Comparison of ENCODE assay signal across 1 cellular context in the genomic region with DNA sequence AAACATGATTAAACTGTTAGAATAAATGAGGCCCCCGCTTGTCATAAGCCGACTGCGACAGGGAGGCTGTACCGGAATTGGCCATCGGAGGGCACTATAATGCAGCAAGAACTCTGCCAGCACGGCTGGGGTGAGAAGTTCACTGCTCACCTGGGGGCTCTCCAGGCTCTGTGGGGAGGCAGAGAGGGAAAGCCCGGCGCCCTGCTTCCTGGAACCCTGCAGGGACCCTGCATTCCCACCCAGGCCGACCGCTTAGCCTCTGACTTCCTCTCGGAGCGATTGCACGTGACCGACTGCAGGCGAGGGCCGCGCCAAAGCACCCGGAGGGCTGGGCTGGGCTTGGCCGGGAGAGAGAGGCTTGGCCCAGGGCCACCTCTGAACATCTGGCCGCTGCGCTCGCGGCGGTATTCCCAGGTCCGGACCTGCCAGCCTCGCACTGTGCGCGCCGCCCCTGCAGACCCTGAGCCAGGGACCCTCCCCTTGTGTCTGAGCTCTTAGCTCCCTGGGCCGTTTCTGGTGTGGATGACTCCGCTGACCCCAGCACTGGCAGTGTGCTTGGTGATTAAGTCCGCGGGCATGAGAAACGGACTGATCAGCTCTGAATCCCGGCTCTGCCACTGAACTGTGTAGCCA.
TF ChIP-seq lines count a peak whose summit lies in the region.

No MANE protein-coding gene starts in this region.

TF ChIP-seq in GM12878, 131 proteins besides CTCF, POLR2A, EP300 and RAD21 (continued from another document):
- TF ChIP-seq IRF4 (IDR thresholded peaks at IDR 0.05; ENCODE audit: low read depth, low read length) (0 out of 2 replicates have a peak, but pooled peaks have one; percentile 25), KAT2A (conservative IDR thresholded peaks at IDR 0.05; ENCODE audit: control insufficient read depth, low read depth, low read length) (no peak), BHLHE40 (IDR thresholded peaks at IDR 0.05; ENCODE audit: borderline replicate concordance in 1 of 2, low read depth in 2 of 2, low read length in 1 of 2) (peak; percentile 86 to 96), POLR2AphosphoS2 (IDR thresholded peaks at IDR 0.05; ENCODE audit: low read depth, low read length) (no peak), NBN (IDR thresholded peaks at IDR 0.05) (peak; percentile 51; the same call in 1 of the 2 replicates), SMARCA5 (IDR thresholded peaks at IDR 0.05) (peak; percentile 79; the same call in 1 of the 2 replicates), ZNF207 (IDR thresholded peaks at IDR 0.05; ENCODE audit: borderline replicate concordance) (0 out of 2 replicates have a peak, but pooled peaks have one; percentile 27), IKZF2 (IDR thresholded peaks at IDR 0.05) (0 out of 4 replicates have a peak, but pooled peaks of 1 of the 2 experiments have one; percentile 22), PML (IDR thresholded peaks at IDR 0.05; ENCODE audit: low read length) (no peak), NRF1 (conservative IDR thresholded peaks at IDR 0.05; ENCODE audit: low read depth, low read length) (no peak), CHD2 (IDR thresholded peaks at IDR 0.05; ENCODE audit: borderline replicate concordance, low read depth, low read length) (no peak), LARP7 (IDR thresholded peaks at IDR 0.05) (0 out of 2 replicates have a peak, but pooled peaks have one; percentile 55), MYC (IDR thresholded peaks at IDR 0.05; ENCODE audit: insufficient read depth, insufficient read length, insufficient replicate concordance, low read length, severe bottlenecking) (no peak), SUZ12 (IDR thresholded peaks at IDR 0.05; ENCODE audit: unreplicated experiment) (no peak), RB1 (IDR thresholded peaks at IDR 0.05; ENCODE audit: borderline replicate concordance) (peak; percentile 43; the same call in 1 of the 2 replicates), HDAC6 (IDR thresholded peaks at IDR 0.05; ENCODE audit: unreplicated experiment) (no peak), ATF7 (IDR thresholded peaks at IDR 0.05; ENCODE audit: low read depth) (no peak), TCF7 (IDR thresholded peaks at IDR 0.05; ENCODE audit: borderline replicate concordance) (no peak), SPI1 (IDR thresholded peaks at IDR 0.05; ENCODE audit: borderline replicate concordance, insufficient read depth, low read depth, low read length) (peak; percentile 33; the same call in 1 of the 2 replicates), SUPT20H (IDR thresholded peaks at IDR 0.05; ENCODE audit: borderline replicate concordance, control insufficient read depth, low read depth, low read length) (no peak), CHD1 (IDR thresholded peaks at IDR 0.05; ENCODE audit: low read depth, low read length) (no peak), POLR2AphosphoS5 (IDR thresholded peaks at IDR 0.05; ENCODE audit: low read length) (no peak), SMC3 (IDR thresholded peaks at IDR 0.05; ENCODE audit: borderline replicate concordance, low read length) (peak; percentile 78), ESRRA (IDR thresholded peaks at IDR 0.05; ENCODE audit: low read length) (no peak), RUNX3 (IDR thresholded peaks at IDR 0.05; ENCODE audit: low read length) (no peak), DPF2 (IDR thresholded peaks at IDR 0.05) (0 out of 2 replicates have a peak, but pooled peaks have one; percentile 37)
- TF ChIP-seq, protein P1, sequence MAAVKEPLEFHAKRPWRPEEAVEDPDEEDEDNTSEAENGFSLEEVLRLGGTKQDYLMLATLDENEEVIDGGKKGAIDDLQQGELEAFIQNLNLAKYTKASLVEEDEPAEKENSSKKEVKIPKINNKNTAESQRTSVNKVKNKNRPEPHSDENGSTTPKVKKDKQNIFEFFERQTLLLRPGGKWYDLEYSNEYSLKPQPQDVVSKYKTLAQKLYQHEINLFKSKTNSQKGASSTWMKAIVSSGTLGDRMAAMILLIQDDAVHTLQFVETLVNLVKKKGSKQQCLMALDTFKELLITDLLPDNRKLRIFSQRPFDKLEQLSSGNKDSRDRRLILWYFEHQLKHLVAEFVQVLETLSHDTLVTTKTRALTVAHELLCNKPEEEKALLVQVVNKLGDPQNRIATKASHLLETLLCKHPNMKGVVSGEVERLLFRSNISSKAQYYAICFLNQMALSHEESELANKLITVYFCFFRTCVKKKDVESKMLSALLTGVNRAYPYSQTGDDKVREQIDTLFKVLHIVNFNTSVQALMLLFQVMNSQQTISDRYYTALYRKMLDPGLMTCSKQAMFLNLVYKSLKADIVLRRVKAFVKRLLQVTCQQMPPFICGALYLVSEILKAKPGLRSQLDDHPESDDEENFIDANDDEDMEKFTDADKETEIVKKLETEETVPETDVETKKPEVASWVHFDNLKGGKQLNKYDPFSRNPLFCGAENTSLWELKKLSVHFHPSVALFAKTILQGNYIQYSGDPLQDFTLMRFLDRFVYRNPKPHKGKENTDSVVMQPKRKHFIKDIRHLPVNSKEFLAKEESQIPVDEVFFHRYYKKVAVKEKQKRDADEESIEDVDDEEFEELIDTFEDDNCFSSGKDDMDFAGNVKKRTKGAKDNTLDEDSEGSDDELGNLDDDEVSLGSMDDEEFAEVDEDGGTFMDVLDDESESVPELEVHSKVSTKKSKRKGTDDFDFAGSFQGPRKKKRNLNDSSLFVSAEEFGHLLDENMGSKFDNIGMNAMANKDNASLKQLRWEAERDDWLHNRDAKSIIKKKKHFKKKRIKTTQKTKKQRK (IDR thresholded peaks at IDR 0.05; ENCODE audit: low read depth, low read length) = no peak
- TF ChIP-seq, protein P2, sequence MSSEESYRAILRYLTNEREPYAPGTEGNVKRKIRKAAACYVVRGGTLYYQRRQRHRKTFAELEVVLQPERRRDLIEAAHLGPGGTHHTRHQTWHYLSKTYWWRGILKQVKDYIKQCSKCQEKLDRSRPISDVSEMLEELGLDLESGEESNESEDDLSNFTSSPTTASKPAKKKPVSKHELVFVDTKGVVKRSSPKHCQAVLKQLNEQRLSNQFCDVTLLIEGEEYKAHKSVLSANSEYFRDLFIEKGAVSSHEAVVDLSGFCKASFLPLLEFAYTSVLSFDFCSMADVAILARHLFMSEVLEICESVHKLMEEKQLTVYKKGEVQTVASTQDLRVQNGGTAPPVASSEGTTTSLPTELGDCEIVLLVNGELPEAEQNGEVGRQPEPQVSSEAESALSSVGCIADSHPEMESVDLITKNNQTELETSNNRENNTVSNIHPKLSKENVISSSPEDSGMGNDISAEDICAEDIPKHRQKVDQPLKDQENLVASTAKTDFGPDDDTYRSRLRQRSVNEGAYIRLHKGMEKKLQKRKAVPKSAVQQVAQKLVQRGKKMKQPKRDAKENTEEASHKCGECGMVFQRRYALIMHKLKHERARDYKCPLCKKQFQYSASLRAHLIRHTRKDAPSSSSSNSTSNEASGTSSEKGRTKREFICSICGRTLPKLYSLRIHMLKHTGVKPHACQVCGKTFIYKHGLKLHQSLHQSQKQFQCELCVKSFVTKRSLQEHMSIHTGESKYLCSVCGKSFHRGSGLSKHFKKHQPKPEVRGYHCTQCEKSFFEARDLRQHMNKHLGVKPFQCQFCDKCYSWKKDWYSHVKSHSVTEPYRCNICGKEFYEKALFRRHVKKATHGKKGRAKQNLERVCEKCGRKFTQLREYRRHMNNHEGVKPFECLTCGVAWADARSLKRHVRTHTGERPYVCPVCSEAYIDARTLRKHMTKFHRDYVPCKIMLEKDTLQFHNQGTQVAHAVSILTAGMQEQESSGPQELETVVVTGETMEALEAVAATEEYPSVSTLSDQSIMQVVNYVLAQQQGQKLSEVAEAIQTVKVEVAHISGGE (CRISPR knock-in tag; IDR thresholded peaks at IDR 0.05) = no peak
- TF ChIP-seq, protein P3, sequence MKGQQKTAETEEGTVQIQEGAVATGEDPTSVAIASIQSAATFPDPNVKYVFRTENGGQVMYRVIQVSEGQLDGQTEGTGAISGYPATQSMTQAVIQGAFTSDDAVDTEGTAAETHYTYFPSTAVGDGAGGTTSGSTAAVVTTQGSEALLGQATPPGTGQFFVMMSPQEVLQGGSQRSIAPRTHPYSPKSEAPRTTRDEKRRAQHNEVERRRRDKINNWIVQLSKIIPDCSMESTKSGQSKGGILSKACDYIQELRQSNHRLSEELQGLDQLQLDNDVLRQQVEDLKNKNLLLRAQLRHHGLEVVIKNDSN (IDR thresholded peaks at IDR 0.05; ENCODE audit: borderline replicate concordance, extremely low read length, insufficient read depth, low read depth, low read length) = peak; percentile 52
- TF ChIP-seq, protein P4, sequence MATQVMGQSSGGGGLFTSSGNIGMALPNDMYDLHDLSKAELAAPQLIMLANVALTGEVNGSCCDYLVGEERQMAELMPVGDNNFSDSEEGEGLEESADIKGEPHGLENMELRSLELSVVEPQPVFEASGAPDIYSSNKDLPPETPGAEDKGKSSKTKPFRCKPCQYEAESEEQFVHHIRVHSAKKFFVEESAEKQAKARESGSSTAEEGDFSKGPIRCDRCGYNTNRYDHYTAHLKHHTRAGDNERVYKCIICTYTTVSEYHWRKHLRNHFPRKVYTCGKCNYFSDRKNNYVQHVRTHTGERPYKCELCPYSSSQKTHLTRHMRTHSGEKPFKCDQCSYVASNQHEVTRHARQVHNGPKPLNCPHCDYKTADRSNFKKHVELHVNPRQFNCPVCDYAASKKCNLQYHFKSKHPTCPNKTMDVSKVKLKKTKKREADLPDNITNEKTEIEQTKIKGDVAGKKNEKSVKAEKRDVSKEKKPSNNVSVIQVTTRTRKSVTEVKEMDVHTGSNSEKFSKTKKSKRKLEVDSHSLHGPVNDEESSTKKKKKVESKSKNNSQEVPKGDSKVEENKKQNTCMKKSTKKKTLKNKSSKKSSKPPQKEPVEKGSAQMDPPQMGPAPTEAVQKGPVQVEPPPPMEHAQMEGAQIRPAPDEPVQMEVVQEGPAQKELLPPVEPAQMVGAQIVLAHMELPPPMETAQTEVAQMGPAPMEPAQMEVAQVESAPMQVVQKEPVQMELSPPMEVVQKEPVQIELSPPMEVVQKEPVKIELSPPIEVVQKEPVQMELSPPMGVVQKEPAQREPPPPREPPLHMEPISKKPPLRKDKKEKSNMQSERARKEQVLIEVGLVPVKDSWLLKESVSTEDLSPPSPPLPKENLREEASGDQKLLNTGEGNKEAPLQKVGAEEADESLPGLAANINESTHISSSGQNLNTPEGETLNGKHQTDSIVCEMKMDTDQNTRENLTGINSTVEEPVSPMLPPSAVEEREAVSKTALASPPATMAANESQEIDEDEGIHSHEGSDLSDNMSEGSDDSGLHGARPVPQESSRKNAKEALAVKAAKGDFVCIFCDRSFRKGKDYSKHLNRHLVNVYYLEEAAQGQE (IDR thresholded peaks at IDR 0.05; ENCODE audit: low read depth, low read length) = no peak
- TF ChIP-seq, protein P5, sequence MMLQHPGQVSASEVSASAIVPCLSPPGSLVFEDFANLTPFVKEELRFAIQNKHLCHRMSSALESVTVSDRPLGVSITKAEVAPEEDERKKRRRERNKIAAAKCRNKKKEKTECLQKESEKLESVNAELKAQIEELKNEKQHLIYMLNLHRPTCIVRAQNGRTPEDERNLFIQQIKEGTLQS (IDR thresholded peaks at IDR 0.05; ENCODE audit: borderline replicate concordance, extremely low read depth, low read depth, low read length) = no peak
- TF ChIP-seq, protein P6, sequence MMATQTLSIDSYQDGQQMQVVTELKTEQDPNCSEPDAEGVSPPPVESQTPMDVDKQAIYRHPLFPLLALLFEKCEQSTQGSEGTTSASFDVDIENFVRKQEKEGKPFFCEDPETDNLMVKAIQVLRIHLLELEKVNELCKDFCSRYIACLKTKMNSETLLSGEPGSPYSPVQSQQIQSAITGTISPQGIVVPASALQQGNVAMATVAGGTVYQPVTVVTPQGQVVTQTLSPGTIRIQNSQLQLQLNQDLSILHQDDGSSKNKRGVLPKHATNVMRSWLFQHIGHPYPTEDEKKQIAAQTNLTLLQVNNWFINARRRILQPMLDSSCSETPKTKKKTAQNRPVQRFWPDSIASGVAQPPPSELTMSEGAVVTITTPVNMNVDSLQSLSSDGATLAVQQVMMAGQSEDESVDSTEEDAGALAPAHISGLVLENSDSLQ (IDR thresholded peaks at IDR 0.05) = no peak
- TF ChIP-seq, protein P7, sequence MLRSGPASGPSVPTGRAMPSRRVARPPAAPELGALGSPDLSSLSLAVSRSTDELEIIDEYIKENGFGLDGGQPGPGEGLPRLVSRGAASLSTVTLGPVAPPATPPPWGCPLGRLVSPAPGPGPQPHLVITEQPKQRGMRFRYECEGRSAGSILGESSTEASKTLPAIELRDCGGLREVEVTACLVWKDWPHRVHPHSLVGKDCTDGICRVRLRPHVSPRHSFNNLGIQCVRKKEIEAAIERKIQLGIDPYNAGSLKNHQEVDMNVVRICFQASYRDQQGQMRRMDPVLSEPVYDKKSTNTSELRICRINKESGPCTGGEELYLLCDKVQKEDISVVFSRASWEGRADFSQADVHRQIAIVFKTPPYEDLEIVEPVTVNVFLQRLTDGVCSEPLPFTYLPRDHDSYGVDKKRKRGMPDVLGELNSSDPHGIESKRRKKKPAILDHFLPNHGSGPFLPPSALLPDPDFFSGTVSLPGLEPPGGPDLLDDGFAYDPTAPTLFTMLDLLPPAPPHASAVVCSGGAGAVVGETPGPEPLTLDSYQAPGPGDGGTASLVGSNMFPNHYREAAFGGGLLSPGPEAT (IDR thresholded peaks at IDR 0.05; ENCODE audit: low read depth) = 0 out of 2 replicates have a peak, but pooled peaks have one; percentile 15
- TF ChIP-seq, protein P8, sequence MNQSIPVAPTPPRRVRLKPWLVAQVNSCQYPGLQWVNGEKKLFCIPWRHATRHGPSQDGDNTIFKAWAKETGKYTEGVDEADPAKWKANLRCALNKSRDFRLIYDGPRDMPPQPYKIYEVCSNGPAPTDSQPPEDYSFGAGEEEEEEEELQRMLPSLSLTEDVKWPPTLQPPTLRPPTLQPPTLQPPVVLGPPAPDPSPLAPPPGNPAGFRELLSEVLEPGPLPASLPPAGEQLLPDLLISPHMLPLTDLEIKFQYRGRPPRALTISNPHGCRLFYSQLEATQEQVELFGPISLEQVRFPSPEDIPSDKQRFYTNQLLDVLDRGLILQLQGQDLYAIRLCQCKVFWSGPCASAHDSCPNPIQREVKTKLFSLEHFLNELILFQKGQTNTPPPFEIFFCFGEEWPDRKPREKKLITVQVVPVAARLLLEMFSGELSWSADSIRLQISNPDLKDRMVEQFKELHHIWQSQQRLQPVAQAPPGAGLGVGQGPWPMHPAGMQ (IDR thresholded peaks at IDR 0.05; ENCODE audit: borderline replicate concordance) = no peak
